2 cellular contexts compared by ENCODE assay signal in the genomic region with DNA sequence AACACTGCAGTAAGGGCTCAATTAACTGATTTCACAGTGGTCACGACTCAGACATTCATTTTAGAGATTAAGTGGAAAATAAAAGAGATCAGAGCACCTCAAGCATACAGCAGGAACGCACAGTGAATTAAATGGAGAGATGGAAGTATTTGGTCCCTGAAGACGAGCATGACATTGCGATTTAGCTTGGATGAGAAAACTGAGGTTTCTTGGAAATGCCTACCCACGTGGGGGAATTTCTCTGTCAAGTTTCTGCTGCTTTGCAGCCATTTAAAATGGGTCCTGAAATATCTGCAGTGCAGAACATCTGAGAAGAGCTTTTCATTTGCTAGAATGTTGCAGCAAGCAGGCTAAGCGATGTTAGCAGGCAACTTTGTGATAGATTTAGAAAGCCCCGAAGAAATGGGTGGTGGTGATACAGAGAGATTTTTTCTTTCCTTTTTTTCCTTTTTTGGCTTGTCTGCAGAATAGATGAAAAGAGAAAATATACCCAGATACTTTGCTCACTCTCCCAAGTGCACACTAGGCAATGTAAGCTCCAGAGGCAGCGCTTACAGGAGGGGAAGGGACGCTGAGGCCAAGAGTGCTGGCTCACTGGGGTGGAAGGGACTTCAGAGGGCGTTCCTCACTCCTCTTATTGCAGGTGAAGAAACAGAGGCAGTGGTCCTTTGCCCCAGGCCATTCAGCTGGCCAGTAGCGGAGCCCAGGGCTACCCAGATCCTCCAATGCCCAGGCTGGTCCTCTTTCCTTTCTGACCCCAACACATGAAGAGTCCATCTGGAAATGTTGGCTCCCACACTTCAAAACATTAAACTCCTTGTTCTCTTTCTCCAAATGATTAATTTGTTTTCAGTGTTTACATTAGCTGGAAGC.
TF ChIP-seq lines count a peak whose summit lies in the region.

No MANE protein-coding gene starts in this region.

TF ChIP-seq in endothelial cell of umbilical vein, 7 proteins besides CTCF, POLR2A, EP300 and RAD21 (continued from another document):
- TF ChIP-seq EZH2 (IDR thresholded peaks at IDR 0.05; ENCODE audit: borderline replicate concordance, low read depth, low read length, severe bottlenecking): no peak
- TF ChIP-seq GATA2 (IDR thresholded peaks at IDR 0.05; ENCODE audit: insufficient read depth, insufficient read length, low read depth, low read length): no peak
- TF ChIP-seq MYC (IDR thresholded peaks at IDR 0.05; ENCODE audit: low read depth, low read length): no peak
- no peak for TF ChIP-seq POLR2AphosphoS5 (IDR thresholded peaks at IDR 0.05; ENCODE audit: insufficient read depth, low read depth, low read length)

TF ChIP-seq in HEK293T, 16 proteins besides CTCF, POLR2A, EP300 and RAD21 (continued from another document):
- TF ChIP-seq, protein P1, sequence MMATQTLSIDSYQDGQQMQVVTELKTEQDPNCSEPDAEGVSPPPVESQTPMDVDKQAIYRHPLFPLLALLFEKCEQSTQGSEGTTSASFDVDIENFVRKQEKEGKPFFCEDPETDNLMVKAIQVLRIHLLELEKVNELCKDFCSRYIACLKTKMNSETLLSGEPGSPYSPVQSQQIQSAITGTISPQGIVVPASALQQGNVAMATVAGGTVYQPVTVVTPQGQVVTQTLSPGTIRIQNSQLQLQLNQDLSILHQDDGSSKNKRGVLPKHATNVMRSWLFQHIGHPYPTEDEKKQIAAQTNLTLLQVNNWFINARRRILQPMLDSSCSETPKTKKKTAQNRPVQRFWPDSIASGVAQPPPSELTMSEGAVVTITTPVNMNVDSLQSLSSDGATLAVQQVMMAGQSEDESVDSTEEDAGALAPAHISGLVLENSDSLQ (IDR thresholded peaks at IDR 0.05): no peak
- TF ChIP-seq LEF1 (IDR thresholded peaks at IDR 0.05; ENCODE audit: borderline replicate concordance) (no peak), FOXA1 (IDR thresholded peaks at IDR 0.05) (no peak), L3MBTL2 (conservative IDR thresholded peaks at IDR 0.05) (no peak), FOXM1 (IDR thresholded peaks at IDR 0.05; ENCODE audit: borderline replicate concordance) (no peak), NFRKB (IDR thresholded peaks at IDR 0.05) (no peak), FOXK2 (IDR thresholded peaks at IDR 0.05) (no peak), SP1 (IDR thresholded peaks at IDR 0.05) (no peak), ZNF384 (IDR thresholded peaks at IDR 0.05) (no peak), BHLHE40 (IDR thresholded peaks at IDR 0.05; ENCODE audit: borderline replicate concordance) (no peak), HDGF (IDR thresholded peaks at IDR 0.05; ENCODE audit: borderline replicate concordance) (no peak), CTBP1 (IDR thresholded peaks at IDR 0.05; ENCODE audit: borderline replicate concordance) (no peak)
